1 cellular context compared by ENCODE assay signal in the genomic region with DNA sequence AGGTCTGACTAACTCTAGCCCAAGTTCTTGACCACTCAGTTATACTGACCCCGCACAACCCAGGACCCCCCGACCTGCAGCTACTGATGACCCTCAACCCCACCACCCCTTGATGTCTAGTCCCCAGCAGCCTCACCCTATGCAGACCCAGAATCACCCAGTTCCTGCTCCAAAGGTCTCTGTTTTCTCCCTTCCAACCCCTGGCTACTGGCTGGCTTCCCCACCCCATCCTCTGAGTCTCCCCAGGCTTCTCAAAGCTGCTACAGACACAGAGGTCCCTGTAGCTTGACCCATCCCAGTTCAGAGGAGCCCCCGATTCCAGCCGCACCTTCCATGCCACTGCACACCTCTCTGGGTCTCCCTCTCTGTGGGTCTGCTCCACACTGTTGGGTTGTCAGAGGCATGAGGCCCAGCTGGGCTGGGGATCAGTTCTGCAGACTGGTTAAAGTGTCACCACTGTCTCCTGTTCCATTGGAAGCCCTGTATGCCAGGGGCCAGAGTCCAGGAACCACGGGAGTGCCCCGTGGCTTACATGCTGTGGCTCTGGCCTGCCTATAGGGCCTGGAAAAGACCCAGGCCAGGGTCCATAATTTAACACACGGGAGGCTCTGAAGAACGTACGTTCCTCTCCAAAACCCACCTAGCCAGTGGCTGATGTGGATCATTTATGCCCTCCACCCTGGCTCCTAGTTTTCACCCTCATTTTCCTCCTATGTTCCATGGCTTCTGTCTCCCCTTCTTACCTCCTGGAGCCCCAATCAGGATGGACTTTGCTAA.
A peak's percentile ranks its signal among the peaks of the same experiment; 100 is the strongest.
TF ChIP-seq lines count a peak whose summit lies in the region.

No MANE protein-coding gene starts in this region.

TF ChIP-seq in HepG2, 621 proteins besides CTCF, POLR2A, EP300 and RAD21 (continued from another document and continues in another):
- no peak for TF ChIP-seq ZBTB10 (CRISPR knock-in tag; IDR thresholded peaks at IDR 0.05; ENCODE audit: borderline replicate concordance)
- no peak for TF ChIP-seq U2AF1 (optimal IDR thresholded peaks at IDR 0.05; ENCODE audit: low read depth, low read length)
- peak; percentile 55 for TF ChIP-seq NFYB (CRISPR knock-in tag; IDR thresholded peaks at IDR 0.05)
- TF ChIP-seq ZNF781 (CRISPR knock-in tag; IDR thresholded peaks at IDR 0.05; ENCODE audit: borderline replicate concordance, not compliant biosample characterization) = no peak
- TF ChIP-seq PHF20 (CRISPR knock-in tag; IDR thresholded peaks at IDR 0.05) = peak; percentile 64
- TF ChIP-seq ZNF619 (CRISPR knock-in tag; IDR thresholded peaks at IDR 0.05) = no peak; the same call in 1 of the 2 replicates
- TF ChIP-seq FOXP1 (IDR thresholded peaks at IDR 0.05) = no peak
- peak; percentile 32; the same call in 1 of the 2 replicates for TF ChIP-seq FOXP1 (CRISPR knock-in tag; IDR thresholded peaks at IDR 0.05)
- TF ChIP-seq ZNF460 (CRISPR knock-in tag; IDR thresholded peaks at IDR 0.05; ENCODE audit: borderline replicate concordance) = peak; percentile 74; the same call in 1 of the 2 replicates
- TF ChIP-seq, protein P1, sequence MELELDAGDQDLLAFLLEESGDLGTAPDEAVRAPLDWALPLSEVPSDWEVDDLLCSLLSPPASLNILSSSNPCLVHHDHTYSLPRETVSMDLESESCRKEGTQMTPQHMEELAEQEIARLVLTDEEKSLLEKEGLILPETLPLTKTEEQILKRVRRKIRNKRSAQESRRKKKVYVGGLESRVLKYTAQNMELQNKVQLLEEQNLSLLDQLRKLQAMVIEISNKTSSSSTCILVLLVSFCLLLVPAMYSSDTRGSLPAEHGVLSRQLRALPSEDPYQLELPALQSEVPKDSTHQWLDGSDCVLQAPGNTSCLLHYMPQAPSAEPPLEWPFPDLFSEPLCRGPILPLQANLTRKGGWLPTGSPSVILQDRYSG (CRISPR knock-in tag; IDR thresholded peaks at IDR 0.05) = 0 out of 2 replicates have a peak, but pooled peaks have one; percentile 56
- TF ChIP-seq ZNF562 (CRISPR knock-in tag; IDR thresholded peaks at IDR 0.05; ENCODE audit: borderline replicate concordance) = no peak
- no peak for TF ChIP-seq ZNF207 (IDR thresholded peaks at IDR 0.05; ENCODE audit: borderline replicate concordance)
- peak; percentile 49; the same call in 1 of the 2 replicates for TF ChIP-seq PATZ1 (CRISPR knock-in tag; IDR thresholded peaks at IDR 0.05)
- peak; percentile 95 for TF ChIP-seq PHF21A (CRISPR knock-in tag; IDR thresholded peaks at IDR 0.05)
- no peak for TF ChIP-seq ZNF546 (CRISPR knock-in tag; conservative IDR thresholded peaks at IDR 0.05)
- TF ChIP-seq, protein P2, sequence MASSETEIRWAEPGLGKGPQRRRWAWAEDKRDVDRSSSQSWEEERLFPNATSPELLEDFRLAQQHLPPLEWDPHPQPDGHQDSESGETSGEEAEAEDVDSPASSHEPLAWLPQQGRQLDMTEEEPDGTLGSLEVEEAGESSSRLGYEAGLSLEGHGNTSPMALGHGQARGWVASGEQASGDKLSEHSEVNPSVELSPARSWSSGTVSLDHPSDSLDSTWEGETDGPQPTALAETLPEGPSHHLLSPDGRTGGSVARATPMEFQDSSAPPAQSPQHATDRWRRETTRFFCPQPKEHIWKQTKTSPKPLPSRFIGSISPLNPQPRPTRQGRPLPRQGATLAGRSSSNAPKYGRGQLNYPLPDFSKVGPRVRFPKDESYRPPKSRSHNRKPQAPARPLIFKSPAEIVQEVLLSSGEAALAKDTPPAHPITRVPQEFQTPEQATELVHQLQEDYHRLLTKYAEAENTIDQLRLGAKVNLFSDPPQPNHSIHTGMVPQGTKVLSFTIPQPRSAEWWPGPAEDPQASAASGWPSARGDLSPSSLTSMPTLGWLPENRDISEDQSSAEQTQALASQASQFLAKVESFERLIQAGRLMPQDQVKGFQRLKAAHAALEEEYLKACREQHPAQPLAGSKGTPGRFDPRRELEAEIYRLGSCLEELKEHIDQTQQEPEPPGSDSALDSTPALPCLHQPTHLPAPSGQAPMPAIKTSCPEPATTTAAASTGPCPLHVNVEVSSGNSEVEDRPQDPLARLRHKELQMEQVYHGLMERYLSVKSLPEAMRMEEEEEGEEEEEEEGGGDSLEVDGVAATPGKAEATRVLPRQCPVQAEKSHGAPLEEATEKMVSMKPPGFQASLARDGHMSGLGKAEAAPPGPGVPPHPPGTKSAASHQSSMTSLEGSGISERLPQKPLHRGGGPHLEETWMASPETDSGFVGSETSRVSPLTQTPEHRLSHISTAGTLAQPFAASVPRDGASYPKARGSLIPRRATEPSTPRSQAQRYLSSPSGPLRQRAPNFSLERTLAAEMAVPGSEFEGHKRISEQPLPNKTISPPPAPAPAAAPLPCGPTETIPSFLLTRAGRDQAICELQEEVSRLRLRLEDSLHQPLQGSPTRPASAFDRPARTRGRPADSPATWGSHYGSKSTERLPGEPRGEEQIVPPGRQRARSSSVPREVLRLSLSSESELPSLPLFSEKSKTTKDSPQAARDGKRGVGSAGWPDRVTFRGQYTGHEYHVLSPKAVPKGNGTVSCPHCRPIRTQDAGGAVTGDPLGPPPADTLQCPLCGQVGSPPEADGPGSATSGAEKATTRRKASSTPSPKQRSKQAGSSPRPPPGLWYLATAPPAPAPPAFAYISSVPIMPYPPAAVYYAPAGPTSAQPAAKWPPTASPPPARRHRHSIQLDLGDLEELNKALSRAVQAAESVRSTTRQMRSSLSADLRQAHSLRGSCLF (CRISPR knock-in tag; IDR thresholded peaks at IDR 0.05; ENCODE audit: borderline replicate concordance) = no peak
- TF ChIP-seq IRX3 (CRISPR knock-in tag; IDR thresholded peaks at IDR 0.05; ENCODE audit: borderline replicate concordance, low read depth) = no peak
- TF ChIP-seq, protein P3, sequence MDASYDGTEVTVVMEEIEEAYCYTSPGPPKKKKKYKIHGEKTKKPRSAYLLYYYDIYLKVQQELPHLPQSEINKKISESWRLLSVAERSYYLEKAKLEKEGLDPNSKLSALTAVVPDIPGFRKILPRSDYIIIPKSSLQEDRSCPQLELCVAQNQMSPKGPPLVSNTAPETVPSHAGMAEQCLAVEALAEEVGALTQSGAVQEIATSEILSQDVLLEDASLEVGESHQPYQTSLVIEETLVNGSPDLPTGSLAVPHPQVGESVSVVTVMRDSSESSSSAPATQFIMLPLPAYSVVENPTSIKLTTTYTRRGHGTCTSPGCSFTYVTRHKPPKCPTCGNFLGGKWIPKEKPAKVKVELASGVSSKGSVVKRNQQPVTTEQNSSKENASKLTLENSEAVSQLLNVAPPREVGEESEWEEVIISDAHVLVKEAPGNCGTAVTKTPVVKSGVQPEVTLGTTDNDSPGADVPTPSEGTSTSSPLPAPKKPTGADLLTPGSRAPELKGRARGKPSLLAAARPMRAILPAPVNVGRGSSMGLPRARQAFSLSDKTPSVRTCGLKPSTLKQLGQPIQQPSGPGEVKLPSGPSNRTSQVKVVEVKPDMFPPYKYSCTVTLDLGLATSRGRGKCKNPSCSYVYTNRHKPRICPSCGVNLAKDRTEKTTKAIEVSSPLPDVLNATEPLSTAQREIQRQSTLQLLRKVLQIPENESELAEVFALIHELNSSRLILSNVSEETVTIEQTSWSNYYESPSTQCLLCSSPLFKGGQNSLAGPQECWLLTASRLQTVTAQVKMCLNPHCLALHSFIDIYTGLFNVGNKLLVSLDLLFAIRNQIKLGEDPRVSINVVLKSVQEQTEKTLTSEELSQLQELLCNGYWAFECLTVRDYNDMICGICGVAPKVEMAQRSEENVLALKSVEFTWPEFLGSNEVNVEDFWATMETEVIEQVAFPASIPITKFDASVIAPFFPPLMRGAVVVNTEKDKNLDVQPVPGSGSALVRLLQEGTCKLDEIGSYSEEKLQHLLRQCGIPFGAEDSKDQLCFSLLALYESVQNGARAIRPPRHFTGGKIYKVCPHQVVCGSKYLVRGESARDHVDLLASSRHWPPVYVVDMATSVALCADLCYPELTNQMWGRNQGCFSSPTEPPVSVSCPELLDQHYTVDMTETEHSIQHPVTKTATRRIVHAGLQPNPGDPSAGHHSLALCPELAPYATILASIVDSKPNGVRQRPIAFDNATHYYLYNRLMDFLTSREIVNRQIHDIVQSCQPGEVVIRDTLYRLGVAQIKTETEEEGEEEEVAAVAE (CRISPR knock-in tag; IDR thresholded peaks at IDR 0.05; ENCODE audit: borderline replicate concordance) = peak; percentile 63; the same call in 1 of the 2 replicates
- peak; percentile 65 for TF ChIP-seq RARA (CRISPR knock-in tag; IDR thresholded peaks at IDR 0.05)
- TF ChIP-seq KLF12 (CRISPR knock-in tag; IDR thresholded peaks at IDR 0.05; ENCODE audit: borderline replicate concordance) = 0 out of 2 replicates have a peak, but pooled peaks have one; percentile 42
- TF ChIP-seq MED1 (CRISPR knock-in tag; IDR thresholded peaks at IDR 0.05) = peak; percentile 94
- TF ChIP-seq SIN3B (IDR thresholded peaks at IDR 0.05; ENCODE audit: low read length) = no peak
- TF ChIP-seq NFKBIZ (CRISPR knock-in tag; IDR thresholded peaks at IDR 0.05) = no peak
- TF ChIP-seq NAIF1 (CRISPR knock-in tag; IDR thresholded peaks at IDR 0.05; ENCODE audit: borderline replicate concordance) = no peak
- TF ChIP-seq ZNF121 (CRISPR knock-in tag; IDR thresholded peaks at IDR 0.05) = no peak
- TF ChIP-seq ZNF570 (CRISPR knock-in tag; IDR thresholded peaks at IDR 0.05; ENCODE audit: borderline replicate concordance) = no peak
- TF ChIP-seq, protein P4, sequence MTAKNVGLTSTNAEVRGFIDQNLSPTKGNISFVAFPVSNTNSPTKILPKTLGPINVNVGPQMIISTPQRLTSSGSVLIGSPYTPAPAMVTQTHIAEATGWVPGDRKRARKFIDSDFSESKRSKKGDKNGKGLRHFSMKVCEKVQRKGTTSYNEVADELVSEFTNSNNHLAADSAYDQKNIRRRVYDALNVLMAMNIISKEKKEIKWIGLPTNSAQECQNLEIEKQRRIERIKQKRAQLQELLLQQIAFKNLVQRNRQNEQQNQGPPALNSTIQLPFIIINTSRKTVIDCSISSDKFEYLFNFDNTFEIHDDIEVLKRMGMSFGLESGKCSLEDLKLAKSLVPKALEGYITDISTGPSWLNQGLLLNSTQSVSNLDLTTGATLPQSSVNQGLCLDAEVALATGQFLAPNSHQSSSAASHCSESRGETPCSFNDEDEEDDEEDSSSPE (CRISPR knock-in tag; IDR thresholded peaks at IDR 0.05) = peak; percentile 71
- peak; percentile 87 for TF ChIP-seq HOXA3 (CRISPR knock-in tag; IDR thresholded peaks at IDR 0.05)
- TF ChIP-seq, protein P5, sequence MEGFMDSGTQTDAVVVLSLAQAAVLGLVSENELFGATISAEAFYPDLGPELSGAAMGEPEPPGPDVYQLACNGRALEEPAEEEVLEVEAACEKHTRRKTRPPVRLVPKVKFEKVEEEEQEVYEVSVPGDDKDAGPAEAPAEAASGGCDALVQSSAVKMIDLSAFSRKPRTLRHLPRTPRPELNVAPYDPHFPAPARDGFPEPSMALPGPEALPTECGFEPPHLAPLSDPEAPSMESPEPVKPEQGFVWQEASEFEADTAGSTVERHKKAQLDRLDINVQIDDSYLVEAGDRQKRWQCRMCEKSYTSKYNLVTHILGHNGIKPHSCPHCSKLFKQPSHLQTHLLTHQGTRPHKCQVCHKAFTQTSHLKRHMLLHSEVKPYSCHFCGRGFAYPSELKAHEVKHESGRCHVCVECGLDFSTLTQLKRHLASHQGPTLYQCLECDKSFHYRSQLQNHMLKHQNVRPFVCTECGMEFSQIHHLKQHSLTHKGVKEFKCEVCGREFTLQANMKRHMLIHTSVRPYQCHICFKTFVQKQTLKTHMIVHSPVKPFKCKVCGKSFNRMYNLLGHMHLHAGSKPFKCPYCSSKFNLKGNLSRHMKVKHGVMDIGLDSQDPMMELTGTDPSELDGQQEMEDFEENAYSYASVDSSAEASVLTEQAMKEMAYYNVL (CRISPR knock-in tag; IDR thresholded peaks at IDR 0.05; ENCODE audit: borderline replicate concordance) = peak; percentile 90; the same call in 1 of the 2 replicates
- TF ChIP-seq E2F2 (CRISPR knock-in tag; IDR thresholded peaks at IDR 0.05; ENCODE audit: borderline replicate concordance) = no peak
- TF ChIP-seq KAT7 (CRISPR knock-in tag; IDR thresholded peaks at IDR 0.05; ENCODE audit: borderline replicate concordance) = 0 out of 2 replicates have a peak, but pooled peaks have one; percentile 68
- peak; percentile 73 for TF ChIP-seq ZNF501 (CRISPR knock-in tag; IDR thresholded peaks at IDR 0.05)
- no peak for TF ChIP-seq U2AF2 (IDR thresholded peaks at IDR 0.05; ENCODE audit: low read depth, low read length)
- TF ChIP-seq SMAD1 (CRISPR knock-in tag; IDR thresholded peaks at IDR 0.05; ENCODE audit: borderline replicate concordance, low read depth) = no peak
- TF ChIP-seq HNF4A (CRISPR knock-in tag; IDR thresholded peaks at IDR 0.05) = peak; percentile 98
- TF ChIP-seq ZNF746 (CRISPR knock-in tag; IDR thresholded peaks at IDR 0.05) = peak; percentile 34; the same call in 1 of the 2 replicates
